Comparison of ENCODE assay signal across 25 cellular contexts in genomic region chr5:28517691-28518090, GRCh38.
DNase-seq lines count a peak whose midpoint lies in the region; ATAC-seq, FAIRE-seq and TF ChIP-seq lines count a peak whose summit lies in the region.
"Had no signal": no experiment of that assay in that cellular context is flagged by ENCODE, and none has a peak within 500 bp of the region (broad histone marks: within the 10 kb centered on the region; RNA-seq: fewer than 3 reads in every experiment).

No MANE protein-coding gene starts in this region.

- no peaks in the 10 kb centered on the region for H3K27me3 ChIP-seq in astrocyte (ENCODE audit: insufficient read depth, low read length)
- H3K27me3 ChIP-seq: MG63, Peyer's patch had no signal

- H3K9me3 Mint-ChIP-seq in astrocyte (ENCODE audit: unreplicated experiment) = peaks cover 8% of the 10 kb centered on the region

- no peak for ATAC-seq in HG02840 (IDR thresholded peaks at IDR 0.05; ENCODE audit: low FRiP score, unreplicated experiment)
- ATAC-seq: Right ventricle myocardium inferior had no signal

- no peaks in the 10 kb centered on the region for H3K36me3 ChIP-seq in astrocyte (ENCODE audit: insufficient read depth, low read length)
- H3K36me3 ChIP-seq: HAP-1, MG63, Peyer's patch had no signal

- no peak for FAIRE-seq in astrocyte (lab: Jason Lieb, UNC)
- FAIRE-seq: GM12891 had no signal

- no peak overlapping the region for H3K4me3 Mint-ChIP-seq in astrocyte (ENCODE audit: unreplicated experiment)
- H3K4me3 Mint-ChIP-seq: CD4-positive, alpha-beta T cell had no signal

- H3K79me2 ChIP-seq in astrocyte (ENCODE audit: insufficient read depth, low read length) = no peaks in the 10 kb centered on the region

- no peak overlapping the region for H3K4me2 ChIP-seq in astrocyte (ENCODE audit: low read length)

- peaks cover 4% of the 10 kb centered on the region for H3K4me1 ChIP-seq in astrocyte (ENCODE audit: insufficient read depth, low read length)
- H3K4me1 ChIP-seq: Caco-2, HAP-1, Peyer's patch had no signal

- H3K9me3 ChIP-seq in astrocyte (ENCODE audit: insufficient read depth, low read depth, low read length) = peaks cover 4% of the 10 kb centered on the region
- H3K9me3 ChIP-seq: HAP-1, MG63 had no signal

- no peak overlapping the region for H3K27ac ChIP-seq in astrocyte (ENCODE audit: low read depth, low read length)
- H3K27ac ChIP-seq: GM23248, Peyer's patch had no signal

- no peaks in the 10 kb centered on the region for H3K27me3 Mint-ChIP-seq in astrocyte (ENCODE audit: low read depth, unreplicated experiment)
- H3K27me3 Mint-ChIP-seq: CD4-positive, alpha-beta T cell had no signal

- H3K36me3 Mint-ChIP-seq in astrocyte (ENCODE audit: low read depth, unreplicated experiment) = no peaks in the 10 kb centered on the region

- H3K4me3 ChIP-seq in astrocyte (ENCODE audit: insufficient read depth, low read depth, low read length) (no peak overlapping the region), fibroblast of pulmonary artery (replicated peaks; ENCODE audit: low read depth, low read length) (no peak overlapping the region)
- H3K4me3 ChIP-seq: GM23248, HAP-1, MG63, Peyer's patch had no signal

- H3K9ac ChIP-seq in astrocyte (ENCODE audit: low read length) = no peak overlapping the region
- H3K9ac ChIP-seq: GM23248 had no signal

- TF ChIP-seq CTCF in astrocyte (IDR thresholded peaks at IDR 0.05; ENCODE audit: insufficient read depth, low read depth, low read length) = no peak
- TF ChIP-seq CTCF in fibroblast of pulmonary artery (IDR thresholded peaks at IDR 0.05; ENCODE audit: low read length, missing control alignments) = no peak

- peaks cover 18% of the 10 kb centered on the region for H3K4me1 Mint-ChIP-seq in astrocyte (ENCODE audit: low read depth, unreplicated experiment)

- H3K27ac Mint-ChIP-seq in astrocyte (ENCODE audit: unreplicated experiment) = peak overlapping the region; percentile 28
- H3K27ac Mint-ChIP-seq: CD4-positive, alpha-beta T cell had no signal

- H4K20me1 ChIP-seq in astrocyte (ENCODE audit: insufficient read depth, low read length) = no peaks in the 10 kb centered on the region

- DNase-seq in M059J (ENCODE audit: low read depth) (peak; percentile 18), astrocyte (ENCODE audit: low read depth) (peak; percentile 6), fibroblast of pulmonary artery (ENCODE audit: low read depth) (peak; percentile 3), myocyte (ENCODE audit: low read depth) (peak; percentile 4), DMS53 (lab: John Stamatoyannopoulos, UW) (no peak), amygdala (lab: John Stamatoyannopoulos, UW) (no peak)
- DNase-seq in stimulated activated CD4-positive, alpha-beta T cell treated with anti-CD3 and anti-CD28 coated beads, Interleukin-4, amount 100 ng/mL, for 24 hours = no peak
- DNase-seq: Caco-2; CD4-positive, alpha-beta T cell; DMS 273 treated with DMSO at 0.1 percent for 48 hours; DND-41; GM23248; Karpas-422; MG63; NCI-H1436; NCI-H187 treated with DMSO at 0.1 percent for 48 hours; NCI-H345; NCI-H524; NCI-H774; NK-92 treated with Interleukin-12 subunit alpha and Interleukin-12 subunit beta, amount 100 ng/mL, for 24 hours; Peyer's patch had no signal

- H2AFZ ChIP-seq in astrocyte (ENCODE audit: low read depth, low read length) = no peak overlapping the region
- H2AFZ ChIP-seq: GM23248 had no signal

Comparison
In these comparisons a context has a peak if more than half of its experiments do, and no peak if none do; other contexts are left out.
1. DNase-seq: peak in M059J (single experiment), astrocyte (single experiment), fibroblast of pulmonary artery (single experiment) and myocyte (single experiment); none in stimulated activated CD4-positive, alpha-beta T cell treated with anti-CD3 and anti-CD28 coated beads, Interleukin-4, amount 100 ng/mL, for 24 hours (single experiment), DMS53 (single experiment) and amygdala (0 of 56).